In the genomic region with DNA sequence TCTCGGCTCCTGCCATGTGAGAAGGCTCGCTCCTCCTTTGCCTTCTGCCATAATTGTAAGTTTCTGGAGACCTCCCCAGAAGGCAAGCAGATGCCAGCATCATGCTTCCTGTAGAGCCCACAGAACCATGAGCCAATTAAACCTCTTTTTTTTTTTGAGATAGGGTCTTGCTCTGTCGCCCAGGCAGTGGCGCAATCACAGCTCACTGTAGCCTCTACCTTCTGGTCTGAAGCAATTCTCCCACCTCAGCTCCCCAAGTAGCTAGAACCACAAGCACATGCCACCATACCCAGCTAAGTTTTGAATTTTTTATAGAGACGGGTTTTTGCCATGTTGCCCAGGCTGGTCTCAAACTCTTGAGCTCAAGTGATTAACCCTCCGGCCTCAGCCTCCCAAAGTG, we compare ENCODE assay signal across 22 cellular contexts.
"Had no signal": no experiment of that assay in that cellular context is flagged by ENCODE, and none has a peak within 500 bp of the region (broad histone marks: within the 10 kb centered on the region; RNA-seq: fewer than 3 reads in every experiment).

No MANE protein-coding gene starts in this region.

- H3K4me1 ChIP-seq: colonic mucosa, esophagus muscularis mucosa, foreskin keratinocyte, gastroesophageal sphincter, heart left ventricle, left lung, lower lobe of right lung had no signal

- H2AFZ ChIP-seq: hepatocyte had no signal

- H3K4me3 Mint-ChIP-seq: dendritic cell treated with granulocyte-macrophage colony-stimulating factor and Interleukin-4, amounts not matched to agents 40 ng/mL and 50 ng/mL, for 4 days; effector memory CD8-positive, alpha-beta T cell; immature natural killer cell; naive thymus-derived CD4-positive, alpha-beta T cell had no signal

- FAIRE-seq: endothelial cell of umbilical vein, frontal cortex, keratinocyte had no signal

- H3K27ac ChIP-seq: colonic mucosa, esophagus muscularis mucosa, foreskin keratinocyte, gastroesophageal sphincter, heart left ventricle, hepatocyte, left lung, lower lobe of right lung had no signal

- H3K79me2 ChIP-seq: hepatocyte had no signal

- H3K27me3 ChIP-seq: colonic mucosa had no signal

- DNase-seq: colonic mucosa; cortex of kidney; effector CD8-positive, alpha-beta T cell; effector memory CD8-positive, alpha-beta T cell; foreskin keratinocyte; heart left ventricle; hypothalamus; immature natural killer cell; left cardiac atrium; left lung; left ventricle myocardium superior; lower lobe of right lung; mesenchymal stem cell; midbrain; naive thymus-derived CD4-positive, alpha-beta T cell had no signal

- H3K4me1 Mint-ChIP-seq: immature natural killer cell had no signal

- H3K36me3 Mint-ChIP-seq: naive thymus-derived CD4-positive, alpha-beta T cell had no signal

- H3K27ac Mint-ChIP-seq: dendritic cell treated with granulocyte-macrophage colony-stimulating factor and Interleukin-4, amounts not matched to agents 40 ng/mL and 50 ng/mL, for 4 days; effector memory CD8-positive, alpha-beta T cell; immature natural killer cell had no signal

- H3K4me3 ChIP-seq: colonic mucosa, esophagus muscularis mucosa, gastroesophageal sphincter, heart left ventricle, hepatocyte, left lung, lower lobe of right lung had no signal

- H3K4me2 ChIP-seq: hepatocyte had no signal

- H3K9me3 Mint-ChIP-seq: dendritic cell treated with granulocyte-macrophage colony-stimulating factor and Interleukin-4, amounts not matched to agents 40 ng/mL and 50 ng/mL, for 4 days; effector memory CD8-positive, alpha-beta T cell; immature natural killer cell; naive thymus-derived CD4-positive, alpha-beta T cell had no signal

- ATAC-seq: effector memory CD8-positive, alpha-beta T cell; foreskin keratinocyte; gastroesophageal sphincter; heart left ventricle; left cardiac atrium; left lung; left ventricle myocardium superior; lower lobe of right lung; naive thymus-derived CD4-positive, alpha-beta T cell had no signal

- H3K36me3 ChIP-seq: colonic mucosa, esophagus muscularis mucosa, gastroesophageal sphincter, heart left ventricle, left lung, lower lobe of right lung had no signal

- H3K9me3 ChIP-seq: colonic mucosa, esophagus muscularis mucosa, gastroesophageal sphincter, heart left ventricle, left lung, lower lobe of right lung had no signal
